Comparison of ENCODE assay signal across 26 cellular contexts in genomic region chr3:113128386-113129015, GRCh38.
DNase-seq lines count a peak whose midpoint lies in the region; ATAC-seq, FAIRE-seq and TF ChIP-seq lines count a peak whose summit lies in the region.
"Had no signal": no experiment of that assay in that cellular context is flagged by ENCODE, and none has a peak within 500 bp of the region (broad histone marks: within the 10 kb centered on the region; RNA-seq: fewer than 3 reads in every experiment).

No MANE protein-coding gene starts in this region.

- no peak for TF ChIP-seq EP300 in A549 (IDR thresholded peaks at IDR 0.05)

- no peak overlapping the region for H2BK15ac ChIP-seq in IMR-90 (ENCODE audit: low read depth, low read length)

- no peak for TF ChIP-seq RAD21 in A549 (conservative IDR thresholded peaks at IDR 0.05 in 1 of 2, IDR thresholded peaks at IDR 0.05 in 1 of 2)
- no peak for TF ChIP-seq RAD21 in IMR-90 (IDR thresholded peaks at IDR 0.05; ENCODE audit: low read length)

- peak; percentile 43 to 58; a peak in 3 of 6 replicates for ATAC-seq in A549
- no peak for ATAC-seq in IMR-90 (ENCODE audit: low read depth)
- ATAC-seq: activated CD4-positive, alpha-beta T cell treated with anti-CD3 and anti-CD28 coated beads for 36 hours; GM23338 had no signal

- H3K27ac Mint-ChIP-seq in nephron progenitor cell = peak overlapping the region; percentile 87
- H3K27ac Mint-ChIP-seq: activated CD4-positive, alpha-beta T cell treated with anti-CD3 and anti-CD28 coated beads for 36 hours; CD8-positive, alpha-beta memory T cell; GM23338 had no signal

- no peaks in the 10 kb centered on the region for H3K36me3 Mint-ChIP-seq in nephron progenitor cell (ENCODE audit: low read depth)
- H3K36me3 Mint-ChIP-seq: CD8-positive, alpha-beta memory T cell had no signal

- H3K4me3 ChIP-seq in A549 (no peak overlapping the region), IMR-90 (ENCODE audit: insufficient read depth, low read depth, low read length) (no peak overlapping the region), brain microvascular endothelial cell (ENCODE audit: low read depth, low read length) (no peak overlapping the region)
- H3K4me3 ChIP-seq: GM23338, sigmoid colon, SK-N-MC, testis had no signal

- H3K4me1 ChIP-seq in A549 (peaks cover 9% of the 10 kb centered on the region; the same call in 2 of the 3 replicates), IMR-90 (ENCODE audit: control insufficient read depth, insufficient read depth, low read length) (peaks cover 4% of the 10 kb centered on the region; the same call in 1 of the 2 replicates)
- H3K4me1 ChIP-seq: BE2C had no signal

- H3K56ac ChIP-seq in IMR-90 (ENCODE audit: extremely low read depth, insufficient read depth, low read length) = no peak overlapping the region

- H3K36me3 ChIP-seq in IMR-90 (ENCODE audit: control insufficient read depth, insufficient read depth, low read length) (no peaks in the 10 kb centered on the region), brain microvascular endothelial cell (replicated peaks) (no peaks in the 10 kb centered on the region)
- H3K36me3 ChIP-seq: BE2C, neutrophil, sigmoid colon had no signal

- TF ChIP-seq POLR2A in A549 (IDR thresholded peaks at IDR 0.05; ENCODE audit: low read length) (no peak), IMR-90 (IDR thresholded peaks at IDR 0.05; ENCODE audit: low read depth, low read length) (no peak)

- H3K27ac ChIP-seq in A549 (peak overlapping the region in 1 of 2 experiments; percentile 55; a peak in 2 of 6 replicates), IMR-90 (ENCODE audit: insufficient read depth, low read length) (no peak overlapping the region), brain microvascular endothelial cell (no peak overlapping the region)
- H3K27ac ChIP-seq: neutrophil, SK-N-MC, testis had no signal

- H3K23ac ChIP-seq in IMR-90 (ENCODE audit: low read depth, low read length) = no peak overlapping the region

- H3K4me1 Mint-ChIP-seq in nephron progenitor cell = peaks cover 75% of the 10 kb centered on the region
- H3K4me1 Mint-ChIP-seq: CD8-positive, alpha-beta memory T cell; GM23338 had no signal

- dilution Hi-C loops in IMR-90 (cut with HindIII; ENCODE audit: low sequenced_read_pairs, unreplicated experiment) = no loop called here

- H3K9ac ChIP-seq in IMR-90 (ENCODE audit: low read depth, low read length) = no peak overlapping the region

- H3K4ac ChIP-seq in IMR-90 (ENCODE audit: low read depth, low read length) = no peak overlapping the region

- H3K27me3 Mint-ChIP-seq in nephron progenitor cell (ENCODE audit: low read depth, poor library complexity) = peaks cover 7% of the 10 kb centered on the region
- H3K27me3 Mint-ChIP-seq: activated CD4-positive, alpha-beta T cell treated with anti-CD3 and anti-CD28 coated beads for 36 hours had no signal

- H4K20me1 ChIP-seq in IMR-90 (ENCODE audit: insufficient read depth, low read length) = 0 out of 2 replicates have a peak, but pooled peaks cover 5% of the 10 kb centered on the region

- CTCF ChIA-PET in A549 (lab: Yijun Ruan, JAX) = interaction anchor here (0.6 to 1.5 kb wide), 2 partner anchors 12 to 19 kb away, joined by 3 read pairs; no protein-coding TSS in a partner anchor
- CTCF ChIA-PET in IMR-90 (lab: Yijun Ruan, JAX) = no interaction called here

- intact Hi-C loops in IMR-90 (cut with micrococcal nuclease) = no loop called here

- no peaks in the 10 kb centered on the region for H3K9me1 ChIP-seq in IMR-90 (ENCODE audit: insufficient read depth, low read length)

- H4K8ac ChIP-seq in IMR-90 (ENCODE audit: low read depth in 2 of 2, low read length in 2 of 2) = no peak overlapping the region

- no peaks in the 10 kb centered on the region for H3K9me3 Mint-ChIP-seq in nephron progenitor cell
- H3K9me3 Mint-ChIP-seq: CD8-positive, alpha-beta memory T cell; GM23338 had no signal

- H4K5ac ChIP-seq in IMR-90 (ENCODE audit: low read depth, low read length) = no peak overlapping the region

- no peak overlapping the region for H2AK5ac ChIP-seq in IMR-90 (ENCODE audit: low read depth, low read length)

- H3K27me3 ChIP-seq in IMR-90 (ENCODE audit: control insufficient read depth, insufficient read depth, low read length) (peaks cover 15% of the 10 kb centered on the region), brain microvascular endothelial cell (replicated peaks) (no peaks in the 10 kb centered on the region)
- H3K27me3 ChIP-seq: BE2C, neutrophil, sigmoid colon, testis had no signal

- H3K4me3 Mint-ChIP-seq in nephron progenitor cell = no peak overlapping the region
- H3K4me3 Mint-ChIP-seq: activated CD4-positive, alpha-beta T cell treated with anti-CD3 and anti-CD28 coated beads for 36 hours; CD8-positive, alpha-beta memory T cell; GM23338 had no signal

- no peak for TF ChIP-seq CTCF in A549 (IDR thresholded peaks at IDR 0.05)
- no peak for TF ChIP-seq CTCF in IMR-90 (conservative IDR thresholded peaks at IDR 0.05; ENCODE audit: low read depth, low read length)
- no peak for TF ChIP-seq CTCF in brain microvascular endothelial cell (IDR thresholded peaks at IDR 0.05; ENCODE audit: low read depth, low read length, missing control alignments)
- TF ChIP-seq CTCF in nephron progenitor cell (IDR thresholded peaks at IDR 0.05) = no peak

- in situ Hi-C loops in IMR-90 (cut with MboI; ENCODE audit: low sequenced_read_pairs) (no loop called here), brain microvascular endothelial cell (cut with HindIII; ENCODE audit: low pct_ligation_motif_present, low sequenced_read_pairs) (no loop called here)

- peak overlapping the region; percentile 8 for H2AFZ ChIP-seq in IMR-90 (replicated peaks; ENCODE audit: low read length, poor library complexity)
- H2AFZ ChIP-seq: GM23338 had no signal

- FAIRE-seq in A549 (lab: Jason Lieb, UNC) = no peak

- H2BK20ac ChIP-seq in IMR-90 (ENCODE audit: low read depth, low read length) = no peak overlapping the region

- 0 out of 3 replicates have a peak overlapping the region, but pooled peaks have one; percentile 6 for H3K4me2 ChIP-seq in A549
- H3K4me2 ChIP-seq in IMR-90 (ENCODE audit: low read depth, low read length) = no peak overlapping the region
- H3K4me2 ChIP-seq: GM23338 had no signal

- no peak overlapping the region for H2BK5ac ChIP-seq in IMR-90 (ENCODE audit: low read depth, low read length, poor library complexity, severe bottlenecking)

- no TSS peak for BruUV-seq in IMR-90 (replicated peaks; lab: Mats Ljungman, UMichigan)

- no peaks in the 10 kb centered on the region for H3K9me3 ChIP-seq in A549
- no peaks in the 10 kb centered on the region for H3K9me3 ChIP-seq in IMR-90 (ENCODE audit: control insufficient read depth, insufficient read depth, low read length)
- H3K9me3 ChIP-seq: BE2C, neutrophil, sigmoid colon, testis had no signal

- DNase-seq in A549 (ENCODE audit: low read depth in 1 of 2, low spot score in 1 of 2) (peak; percentile 18 to 19), IMR-90 (peak; percentile 23), brain microvascular endothelial cell (peak; percentile 9), nephron progenitor cell (no peak), T-helper 9 cell (no peak), NCI-H748 (lab: John Stamatoyannopoulos, UW; ENCODE audit: unreplicated experiment) (no peak)
- DNase-seq in stimulated activated CD4-positive, alpha-beta T cell treated with anti-CD3 and anti-CD28 coated beads, Interleukin-12 subunit alpha, Interleukin-12 subunit beta, amount 100 ng/mL, for 4 hours = no peak
- DNase-seq in activated CD4-positive, alpha-beta T cell treated with anti-CD3 and anti-CD28 coated beads, Interleukin-2, amount 50 U/mL, for 48 hours = no peak
- DNase-seq: activated CD4-positive, alpha-beta T cell treated with anti-CD3 and anti-CD28 coated beads for 36 hours; activated gamma-delta T cell treated with Interleukin-2 at 50 U/mL for 16 hours; BE2C; CD8-positive, alpha-beta memory T cell; cerebellar nuclear complex; DMS 273 treated with DMSO at 0.1 percent for 48 hours; glutamatergic neuron; kidney glomerular epithelial cell; NCI-H1092; NCI-H1694 treated with DMSO at 0.1 percent for 48 hours; NCI-H2171 treated with DMSO at 0.1 percent for 48 hours; NCI-H526; sigmoid colon; stimulated activated naive CD4-positive, alpha-beta T cell treated with Interleukin-2 at 50 U/mL for 16 hours; testis had no signal

- no peak overlapping the region for H4K91ac ChIP-seq in IMR-90 (ENCODE audit: insufficient read depth, low read depth, low read length)

- no peaks in the 10 kb centered on the region for H3K79me1 ChIP-seq in IMR-90 (ENCODE audit: low read depth in 1 of 2, low read length in 2 of 2)

- no peak overlapping the region for H2BK120ac ChIP-seq in IMR-90 (ENCODE audit: low read depth, low read length)

- H3K14ac ChIP-seq in IMR-90 (replicated peaks; ENCODE audit: low read depth, low read length) = no peak overlapping the region

- POLR2A ChIA-PET in A549 (lab: Yijun Ruan, JAX) (no interaction called here), IMR-90 (lab: Charles Lee; ENCODE audit: unreplicated experiment) (no interaction called here)

- no peak overlapping the region for H2AK9ac ChIP-seq in IMR-90 (replicated peaks; ENCODE audit: low read depth, low read length, poor library complexity)

- H3K18ac ChIP-seq in IMR-90 (ENCODE audit: low read depth, low read length) = no peak overlapping the region

- whole genome bisulfite sequencing in A549 (ENCODE audit: missing lambda C conversion rate) = 62% methylated on average over 9 of the region's 9 CpGs
- WGBS in IMR-90 (ENCODE audit: extremely low coverage in 2 of 2, insufficient read length in 1 of 2), 2 experiments = 20% methylated on average over 1 of the region's 9 CpGs; no CpG with 5 or more reads in 1 of the 2 experiments

TF ChIP-seq in A549, 52 proteins besides CTCF, POLR2A, EP300 and RAD21 (continues in another document):
- TF ChIP-seq BCL3 (IDR thresholded peaks at IDR 0.05) = no peak
- TF ChIP-seq SREBF2 (IDR thresholded peaks at IDR 0.05) = no peak

TF ChIP-seq in IMR-90, 13 proteins besides CTCF, POLR2A, EP300 and RAD21:
- TF ChIP-seq USF2 (IDR thresholded peaks at IDR 0.05; ENCODE audit: low read depth, low read length) = no peak
- 0 out of 2 replicates have a peak, but pooled peaks have one; percentile 32 for TF ChIP-seq MAZ (IDR thresholded peaks at IDR 0.05; ENCODE audit: borderline replicate concordance, low read depth, low read length)

Comparison
In these comparisons a context has a peak if more than half of its experiments do, and no peak if none do; other contexts are left out.
1. DNase-seq: peak in A549 (2 of 2), IMR-90 (single experiment) and brain microvascular endothelial cell (single experiment); none in nephron progenitor cell (single experiment), stimulated activated CD4-positive, alpha-beta T cell treated with anti-CD3 and anti-CD28 coated beads, Interleukin-12 subunit alpha, Interleukin-12 subunit beta, amount 100 ng/mL, for 4 hours (single experiment), T-helper 9 cell (single experiment), NCI-H748 (single experiment) and activated CD4-positive, alpha-beta T cell treated with anti-CD3 and anti-CD28 coated beads, Interleukin-2, amount 50 U/mL, for 48 hours (0 of 2).